Comparison of ENCODE assay signal across 40 cellular contexts in genomic region chr16:56574625-56575024, GRCh38. TPM values are rescaled to one million over a fixed set of nuclear protein-coding genes. Genes with fewer than 3 reads are reported as not detected.
"Had no signal": no experiment of that assay in that cellular context is flagged by ENCODE, and none has a peak within 500 bp of the region (broad histone marks: within the 10 kb centered on the region; RNA-seq: fewer than 3 reads in every experiment).

No MANE protein-coding gene starts in this region.

- H3K36me3 ChIP-seq: MG63 had no signal

- DNase-seq: Karpas-422, Kasumi-1, MG63, MM.1S, MV-4-11, NCI-H1048, NCI-H1092, NCI-H1092 treated with DMSO at 0.1 percent for 48 hours, NCI-H1105, NCI-H1105 treated with DMSO at 0.1 percent for 48 hours, NCI-H1417, NCI-H1417 treated with DMSO at 0.1 percent for 48 hours, NCI-H1436, NCI-H1436 treated with DMSO at 0.1 percent for 48 hours, NCI-H146, NCI-H1694, NCI-H1694 treated with DMSO at 0.1 percent for 48 hours, NCI-H187, NCI-H187 treated with DMSO at 0.1 percent for 48 hours, NCI-H1930, NCI-H2029, NCI-H2029 treated with DMSO at 0.1 percent for 48 hours, NCI-H2081, NCI-H2081 treated with DMSO at 0.1 percent for 48 hours, NCI-H2107, NCI-H2171, NCI-H2171 treated with DMSO at 0.1 percent for 48 hours, NCI-H2227 treated with DMSO at 0.1 percent for 48 hours, NCI-H226, NCI-H345, NCI-H446, NCI-H446 treated with DMSO at 0.1 percent for 48 hours, NCI-H510A, NCI-H510A treated with DMSO at 0.1 percent for 48 hours, NCI-H524, NCI-H524 treated with DMSO at 0.1 percent for 48 hours had no signal

- H3K4me3 ChIP-seq: MG63 had no signal

- H3K27me3 ChIP-seq: MG63 had no signal

RNA-seq across cellular contexts. Expression of gene MT4, which starts 9.8 kb away (rescaled TPM):
- total RNA-seq: LHCN-M2, M059J, MCF 10A, NCI-H460 had no signal

RNA-seq across cellular contexts. Expression of gene MT3, which starts 14.7 kb away (rescaled TPM):
- total RNA-seq: LHCN-M2, M059J, MCF 10A, NCI-H460 had no signal

RNA-seq across cellular contexts. Expression of gene MT1E, which starts 51.0 kb away (rescaled TPM):
- total RNA-seq: NCI-H460 had no signal
